1 cellular context compared by ENCODE assay signal in genomic region chr14:39368261-39368959, GRCh38.
TF ChIP-seq lines count a peak whose summit lies in the region.

No MANE protein-coding gene starts in this region.

TF ChIP-seq in HepG2, 621 proteins besides CTCF, POLR2A, EP300 and RAD21 (continued from another document and continues in another):
- no peak for TF ChIP-seq ZNF138 (CRISPR knock-in tag; IDR thresholded peaks at IDR 0.05; ENCODE audit: low read depth)
- no peak for TF ChIP-seq GATA4 (IDR thresholded peaks at IDR 0.05; ENCODE audit: borderline replicate concordance, low read depth)
- TF ChIP-seq RBM22 (optimal IDR thresholded peaks at IDR 0.05; ENCODE audit: low read length) = peak; percentile 74
- TF ChIP-seq ZNF75D (CRISPR knock-in tag; IDR thresholded peaks at IDR 0.05; ENCODE audit: borderline replicate concordance) = no peak
- TF ChIP-seq, protein P1, sequence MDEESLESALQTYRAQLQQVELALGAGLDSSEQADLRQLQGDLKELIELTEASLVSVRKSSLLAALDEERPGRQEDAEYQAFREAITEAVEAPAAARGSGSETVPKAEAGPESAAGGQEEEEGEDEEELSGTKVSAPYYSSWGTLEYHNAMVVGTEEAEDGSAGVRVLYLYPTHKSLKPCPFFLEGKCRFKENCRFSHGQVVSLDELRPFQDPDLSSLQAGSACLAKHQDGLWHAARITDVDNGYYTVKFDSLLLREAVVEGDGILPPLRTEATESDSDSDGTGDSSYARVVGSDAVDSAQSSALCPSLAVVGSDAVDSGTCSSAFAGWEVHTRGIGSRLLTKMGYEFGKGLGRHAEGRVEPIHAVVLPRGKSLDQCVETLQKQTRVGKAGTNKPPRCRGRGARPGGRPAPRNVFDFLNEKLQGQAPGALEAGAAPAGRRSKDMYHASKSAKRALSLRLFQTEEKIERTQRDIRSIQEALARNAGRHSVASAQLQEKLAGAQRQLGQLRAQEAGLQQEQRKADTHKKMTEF (CRISPR knock-in tag; IDR thresholded peaks at IDR 0.05) = peak; percentile 35; the same call in 1 of the 2 replicates
- no peak for TF ChIP-seq ZNF737 (CRISPR knock-in tag; IDR thresholded peaks at IDR 0.05; ENCODE audit: borderline replicate concordance)
- no peak for TF ChIP-seq ASH2L (IDR thresholded peaks at IDR 0.05; ENCODE audit: insufficient read length, low read depth, low read length)
- no peak for TF ChIP-seq ZNF768 (CRISPR knock-in tag; IDR thresholded peaks at IDR 0.05)
- TF ChIP-seq, protein P2, sequence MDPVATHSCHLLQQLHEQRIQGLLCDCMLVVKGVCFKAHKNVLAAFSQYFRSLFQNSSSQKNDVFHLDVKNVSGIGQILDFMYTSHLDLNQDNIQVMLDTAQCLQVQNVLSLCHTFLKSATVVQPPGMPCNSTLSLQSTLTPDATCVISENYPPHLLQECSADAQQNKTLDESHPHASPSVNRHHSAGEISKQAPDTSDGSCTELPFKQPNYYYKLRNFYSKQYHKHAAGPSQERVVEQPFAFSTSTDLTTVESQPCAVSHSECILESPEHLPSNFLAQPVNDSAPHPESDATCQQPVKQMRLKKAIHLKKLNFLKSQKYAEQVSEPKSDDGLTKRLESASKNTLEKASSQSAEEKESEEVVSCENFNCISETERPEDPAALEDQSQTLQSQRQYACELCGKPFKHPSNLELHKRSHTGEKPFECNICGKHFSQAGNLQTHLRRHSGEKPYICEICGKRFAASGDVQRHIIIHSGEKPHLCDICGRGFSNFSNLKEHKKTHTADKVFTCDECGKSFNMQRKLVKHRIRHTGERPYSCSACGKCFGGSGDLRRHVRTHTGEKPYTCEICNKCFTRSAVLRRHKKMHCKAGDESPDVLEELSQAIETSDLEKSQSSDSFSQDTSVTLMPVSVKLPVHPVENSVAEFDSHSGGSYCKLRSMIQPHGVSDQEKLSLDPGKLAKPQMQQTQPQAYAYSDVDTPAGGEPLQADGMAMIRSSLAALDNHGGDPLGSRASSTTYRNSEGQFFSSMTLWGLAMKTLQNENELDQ (CRISPR knock-in tag; IDR thresholded peaks at IDR 0.05; ENCODE audit: borderline replicate concordance) = no peak
- no peak for TF ChIP-seq TBX2 (CRISPR knock-in tag; IDR thresholded peaks at IDR 0.05; ENCODE audit: borderline replicate concordance)
- no peak for TF ChIP-seq IKZF5 (CRISPR knock-in tag; IDR thresholded peaks at IDR 0.05)
- no peak for TF ChIP-seq ZC3H13 (CRISPR knock-in tag; IDR thresholded peaks at IDR 0.05)
- no peak for TF ChIP-seq SRSF4 (IDR thresholded peaks at IDR 0.05; ENCODE audit: low read depth, low read length, poor library complexity, severe bottlenecking)
- TF ChIP-seq ZNF605 (CRISPR knock-in tag; IDR thresholded peaks at IDR 0.05) = no peak
- no peak for TF ChIP-seq ZNF570 (CRISPR knock-in tag; IDR thresholded peaks at IDR 0.05; ENCODE audit: borderline replicate concordance)
- no peak for TF ChIP-seq BHLHE40 (IDR thresholded peaks at IDR 0.05; ENCODE audit: low read length)
- no peak for TF ChIP-seq TBP (CRISPR knock-in tag; IDR thresholded peaks at IDR 0.05)
- no peak for TF ChIP-seq MBNL3 (CRISPR knock-in tag; conservative IDR thresholded peaks at IDR 0.05)
- TF ChIP-seq NR2F2 (IDR thresholded peaks at IDR 0.05; ENCODE audit: borderline replicate concordance, low read depth) = no peak
- TF ChIP-seq, protein P3, sequence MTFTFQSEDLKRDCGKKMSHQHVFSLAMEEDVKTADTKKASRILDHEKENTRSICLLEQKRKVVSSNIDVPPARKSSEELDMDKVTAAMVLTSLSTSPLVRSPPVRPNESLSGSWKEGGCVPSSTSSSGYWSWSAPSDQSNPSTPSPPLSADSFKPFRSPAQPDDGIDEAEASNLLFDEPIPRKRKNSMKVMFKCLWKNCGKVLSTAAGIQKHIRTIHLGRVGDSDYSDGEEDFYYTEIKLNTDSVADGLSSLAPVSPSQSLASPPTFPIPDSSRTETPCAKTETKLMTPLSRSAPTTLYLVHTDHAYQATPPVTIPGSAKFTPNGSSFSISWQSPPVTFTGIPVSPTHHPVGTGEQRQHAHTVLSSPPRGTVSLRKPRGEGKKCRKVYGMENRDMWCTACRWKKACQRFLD (CRISPR knock-in tag; IDR thresholded peaks at IDR 0.05; ENCODE audit: borderline replicate concordance) = no peak
- TF ChIP-seq ZNF784 (CRISPR knock-in tag; IDR thresholded peaks at IDR 0.05; ENCODE audit: borderline replicate concordance) = no peak
- TF ChIP-seq ZBED4 (CRISPR knock-in tag; IDR thresholded peaks at IDR 0.05; ENCODE audit: borderline replicate concordance) = no peak
- no peak for TF ChIP-seq SMARCC2 (IDR thresholded peaks at IDR 0.05)
- TF ChIP-seq ZFP1 (CRISPR knock-in tag; IDR thresholded peaks at IDR 0.05) = no peak
- TF ChIP-seq POLR2G (IDR thresholded peaks at IDR 0.05; ENCODE audit: low read depth, low read length) = no peak
- no peak for TF ChIP-seq ELF4 (CRISPR knock-in tag; IDR thresholded peaks at IDR 0.05; ENCODE audit: borderline replicate concordance)
- TF ChIP-seq NFKBIZ (CRISPR knock-in tag; IDR thresholded peaks at IDR 0.05) = no peak
- no peak for TF ChIP-seq ZNF672 (CRISPR knock-in tag; IDR thresholded peaks at IDR 0.05)
- TF ChIP-seq SSRP1 (CRISPR knock-in tag; IDR thresholded peaks at IDR 0.05) = no peak
- TF ChIP-seq TERF1 (CRISPR knock-in tag; IDR thresholded peaks at IDR 0.05) = no peak
- TF ChIP-seq ZNF274 (CRISPR knock-in tag; IDR thresholded peaks at IDR 0.05) = no peak
- TF ChIP-seq IRF1 (CRISPR knock-in tag; IDR thresholded peaks at IDR 0.05; ENCODE audit: low read depth) = no peak
- TF ChIP-seq ZFYVE20 (CRISPR knock-in tag; IDR thresholded peaks at IDR 0.05; ENCODE audit: borderline replicate concordance, low read depth) = no peak
- no peak for TF ChIP-seq TGIF2 (CRISPR knock-in tag; IDR thresholded peaks at IDR 0.05)
- TF ChIP-seq, protein P4, sequence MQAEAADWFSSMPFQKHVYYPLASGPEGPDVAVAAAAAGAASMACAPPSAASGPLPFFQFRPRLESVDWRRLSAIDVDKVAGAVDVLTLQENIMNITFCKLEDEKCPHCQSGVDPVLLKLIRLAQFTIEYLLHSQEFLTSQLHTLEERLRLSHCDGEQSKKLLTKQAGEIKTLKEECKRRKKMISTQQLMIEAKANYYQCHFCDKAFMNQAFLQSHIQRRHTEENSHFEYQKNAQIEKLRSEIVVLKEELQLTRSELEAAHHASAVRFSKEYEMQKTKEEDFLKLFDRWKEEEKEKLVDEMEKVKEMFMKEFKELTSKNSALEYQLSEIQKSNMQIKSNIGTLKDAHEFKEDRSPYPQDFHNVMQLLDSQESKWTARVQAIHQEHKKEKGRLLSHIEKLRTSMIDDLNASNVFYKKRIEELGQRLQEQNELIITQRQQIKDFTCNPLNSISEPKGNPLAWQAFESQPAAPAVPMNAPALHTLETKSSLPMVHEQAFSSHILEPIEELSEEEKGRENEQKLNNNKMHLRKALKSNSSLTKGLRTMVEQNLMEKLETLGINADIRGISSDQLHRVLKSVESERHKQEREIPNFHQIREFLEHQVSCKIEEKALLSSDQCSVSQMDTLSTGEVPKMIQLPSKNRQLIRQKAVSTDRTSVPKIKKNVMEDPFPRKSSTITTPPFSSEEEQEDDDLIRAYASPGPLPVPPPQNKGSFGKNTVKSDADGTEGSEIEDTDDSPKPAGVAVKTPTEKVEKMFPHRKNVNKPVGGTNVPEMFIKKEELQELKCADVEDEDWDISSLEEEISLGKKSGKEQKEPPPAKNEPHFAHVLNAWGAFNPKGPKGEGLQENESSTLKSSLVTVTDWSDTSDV (CRISPR knock-in tag; IDR thresholded peaks at IDR 0.05) = no peak
- no peak for TF ChIP-seq ZNF614 (CRISPR knock-in tag; IDR thresholded peaks at IDR 0.05; ENCODE audit: borderline replicate concordance)
- TF ChIP-seq ZNF746 (CRISPR knock-in tag; IDR thresholded peaks at IDR 0.05) = no peak
- no peak for TF ChIP-seq ZNF496 (CRISPR knock-in tag; IDR thresholded peaks at IDR 0.05; ENCODE audit: insufficient replicate concordance)
- TF ChIP-seq PHF21A (CRISPR knock-in tag; IDR thresholded peaks at IDR 0.05) = no peak
- no peak for TF ChIP-seq JUND (CRISPR knock-in tag; IDR thresholded peaks at IDR 0.05)
- no peak for TF ChIP-seq MYC (CRISPR knock-in tag; IDR thresholded peaks at IDR 0.05; ENCODE audit: borderline replicate concordance)
- TF ChIP-seq ZSCAN20 (CRISPR knock-in tag; IDR thresholded peaks at IDR 0.05; ENCODE audit: borderline replicate concordance) = no peak
- no peak for TF ChIP-seq ZNF572 (CRISPR knock-in tag; IDR thresholded peaks at IDR 0.05)
- no peak for TF ChIP-seq E2F2 (CRISPR knock-in tag; IDR thresholded peaks at IDR 0.05; ENCODE audit: borderline replicate concordance)
- TF ChIP-seq KDM5B (CRISPR knock-in tag; IDR thresholded peaks at IDR 0.05; ENCODE audit: borderline replicate concordance) = no peak
- TF ChIP-seq SOX5 (CRISPR knock-in tag; IDR thresholded peaks at IDR 0.05; ENCODE audit: borderline replicate concordance) = no peak
- TF ChIP-seq FOXK2 (IDR thresholded peaks at IDR 0.05) = no peak
- TF ChIP-seq SMC3 (IDR thresholded peaks at IDR 0.05; ENCODE audit: low read length) = peak; percentile 84
- TF ChIP-seq, protein P5, sequence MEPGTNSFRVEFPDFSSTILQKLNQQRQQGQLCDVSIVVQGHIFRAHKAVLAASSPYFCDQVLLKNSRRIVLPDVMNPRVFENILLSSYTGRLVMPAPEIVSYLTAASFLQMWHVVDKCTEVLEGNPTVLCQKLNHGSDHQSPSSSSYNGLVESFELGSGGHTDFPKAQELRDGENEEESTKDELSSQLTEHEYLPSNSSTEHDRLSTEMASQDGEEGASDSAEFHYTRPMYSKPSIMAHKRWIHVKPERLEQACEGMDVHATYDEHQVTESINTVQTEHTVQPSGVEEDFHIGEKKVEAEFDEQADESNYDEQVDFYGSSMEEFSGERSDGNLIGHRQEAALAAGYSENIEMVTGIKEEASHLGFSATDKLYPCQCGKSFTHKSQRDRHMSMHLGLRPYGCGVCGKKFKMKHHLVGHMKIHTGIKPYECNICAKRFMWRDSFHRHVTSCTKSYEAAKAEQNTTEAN (CRISPR knock-in tag; conservative IDR thresholded peaks at IDR 0.05) = no peak
- TF ChIP-seq ESRRA (CRISPR knock-in tag; IDR thresholded peaks at IDR 0.05; ENCODE audit: low read depth) = no peak
- TF ChIP-seq MYNN (CRISPR knock-in tag; IDR thresholded peaks at IDR 0.05; ENCODE audit: low read depth) = no peak
